8 cellular contexts compared by ENCODE assay signal in the genomic region with DNA sequence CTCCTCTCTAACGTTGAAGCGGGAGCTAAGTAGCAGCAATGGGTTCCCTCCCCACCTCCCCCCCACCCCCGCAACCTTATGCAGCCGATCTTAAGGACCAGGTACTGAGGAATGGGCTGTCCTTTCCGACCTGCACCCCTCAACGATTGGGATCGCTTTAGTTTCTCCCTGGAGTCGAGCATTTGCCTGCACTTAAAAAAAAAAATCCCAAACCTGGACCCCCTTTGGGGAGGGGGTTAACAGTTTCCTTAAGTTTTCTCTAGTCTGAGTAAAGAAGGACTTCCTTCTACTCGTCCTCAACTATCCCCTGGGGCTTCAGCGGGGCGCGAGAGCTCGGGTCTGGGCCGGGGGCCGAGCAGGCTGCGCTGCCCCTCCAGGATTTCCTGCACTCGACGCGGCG. TPM values are rescaled to one million over a fixed set of nuclear protein-coding genes. Genes with fewer than 3 reads are reported as not detected.
DNase-seq lines count a peak whose midpoint lies in the region; ATAC-seq and TF ChIP-seq lines count a peak whose summit lies in the region.

No MANE protein-coding gene starts in this region.

- no peaks in the 10 kb centered on the region for H3K27me3 ChIP-seq in OCI-LY1 (ENCODE audit: insufficient read depth, low read length)
- H3K27me3 ChIP-seq in sigmoid colon, result no peaks in the 10 kb centered on the region

- peak overlapping the region; percentile 54; the same call in 1 of the 2 replicates for H3K9ac ChIP-seq in ES-I3 (ENCODE audit: low read depth, low read length)
- peak overlapping the region; percentile 29; the same call in 1 of the 2 replicates for H3K9ac ChIP-seq in OCI-LY1 (ENCODE audit: low read length)

- DNase-seq in epithelial cell of proximal tubule (ENCODE audit: low read depth) (no peak), sigmoid colon (no peak), DMS53 treated with DMSO at 0.1 percent for 48 hours (lab: John Stamatoyannopoulos, UW; ENCODE audit: unreplicated experiment) (no peak), kidney glomerular epithelial cell (lab: John Stamatoyannopoulos, UW) (no peak)
- no peak for DNase-seq in activated CD4-positive, CD25-positive, alpha-beta regulatory T cell (lab: John Stamatoyannopoulos, UW)

- no peak overlapping the region for H2AFZ ChIP-seq in OCI-LY1 (ENCODE audit: low read length)

- H3K9me3 ChIP-seq in ES-I3 (ENCODE audit: control insufficient read depth, insufficient read depth, low read length) (no peaks in the 10 kb centered on the region), OCI-LY1 (ENCODE audit: low read length) (no peaks in the 10 kb centered on the region), sigmoid colon (no peaks in the 10 kb centered on the region)

- no peaks in the 10 kb centered on the region for H3K9me2 ChIP-seq in OCI-LY1 (ENCODE audit: low read depth, low read length)

- H3K4me3 ChIP-seq in OCI-LY1 (ENCODE audit: low read depth, low read length, poor library complexity, severe bottlenecking) (peak overlapping the region; percentile 62), epithelial cell of proximal tubule (ENCODE audit: low read depth, low read length) (peak overlapping the region; percentile 49), sigmoid colon (peak overlapping the region; percentile 21 to 51 (median 46))

- 15 to 22% methylated on average over 20 of the region's 20 CpGs for WGBS in sigmoid colon, 2 donors

- no peaks in the 10 kb centered on the region for H4K20me1 ChIP-seq in OCI-LY1 (ENCODE audit: insufficient read depth, low read length)

- TF ChIP-seq EP300 in sigmoid colon (IDR thresholded peaks at IDR 0.05), result no peak

- ATAC-seq in HG03565 (IDR thresholded peaks at IDR 0.05; ENCODE audit: unreplicated experiment), result no peak

- no peak for TF ChIP-seq POLR2A in sigmoid colon (IDR thresholded peaks at IDR 0.05)

- peaks cover 4% of the 10 kb centered on the region; the same call in 1 of the 2 replicates for H3F3A ChIP-seq in OCI-LY1 (ENCODE audit: insufficient read depth, low read length)

- intact Hi-C loops in sigmoid colon (cut with DNase I), result no loop called here

- H3K27ac ChIP-seq in OCI-LY1 (ENCODE audit: low read depth, low read length, poor library complexity, severe bottlenecking) (no peak overlapping the region), sigmoid colon (peak overlapping the region; percentile 58 to 65 (median 62))

- peak overlapping the region; percentile 70 for H3K4me2 ChIP-seq in OCI-LY1 (ENCODE audit: low read length)

- TF ChIP-seq CTCF in OCI-LY1 (IDR thresholded peaks at IDR 0.05; ENCODE audit: low read length), result no peak
- no peak for TF ChIP-seq CTCF in epithelial cell of proximal tubule (conservative IDR thresholded peaks at IDR 0.05; ENCODE audit: low read depth, low read length)
- TF ChIP-seq CTCF in sigmoid colon (IDR thresholded peaks at IDR 0.05), result no peak

- H3K36me3 ChIP-seq in ES-I3 (ENCODE audit: insufficient read depth, low read length) (no peaks in the 10 kb centered on the region), OCI-LY1 (ENCODE audit: insufficient read depth, low read length) (no peaks in the 10 kb centered on the region), sigmoid colon (no peaks in the 10 kb centered on the region)

- no peaks in the 10 kb centered on the region for H3K79me2 ChIP-seq in OCI-LY1 (ENCODE audit: insufficient read depth, low read length)

- H3K4me1 ChIP-seq in ES-I3 (ENCODE audit: insufficient read depth, low read length) (peaks cover 10% of the 10 kb centered on the region), OCI-LY1 (ENCODE audit: insufficient read depth, low read length, severe bottlenecking) (peaks cover 41% of the 10 kb centered on the region), sigmoid colon (peaks cover 0 to 10% (median 7%) of the 10 kb centered on the region in 4 donors)

RNA-seq across cellular contexts. Expression of a gene that starts 25.7 kb away (rescaled TPM):
- total RNA-seq in epithelial cell of proximal tubule (1.6 and 1.7 TPM in 2 replicates), sigmoid colon (1 to 10 TPM; 2.2 to 5.8 (median 4.2) TPM)
- polyA plus RNA-seq in sigmoid colon, result 1 to 10 TPM; 1.2 to 5.0 (median 1.6) TPM

RNA-seq across cellular contexts. Expression of a gene that starts 50.8 kb away (rescaled TPM):
- total RNA-seq in epithelial cell of proximal tubule, result 9.7 and 23.1 TPM in 2 replicates
- total RNA-seq in sigmoid colon, result 10 to 100 TPM; 14.4 to 18.2 (median 15.2) TPM
- 10 to 100 TPM in 1 of 3 donors, 1 to 10 TPM in 2; 5.5 to 15.6 (median 6.6) TPM for polyA plus RNA-seq in sigmoid colon
